ENCODE assay signal across 15 cellular contexts in genomic region chr18:36402765-36403396, GRCh38.
DNase-seq lines count a peak whose midpoint lies in the region; ATAC-seq and TF ChIP-seq lines count a peak whose summit lies in the region.
"Had no signal": no experiment of that assay in that cellular context is flagged by ENCODE, and none has a peak within 500 bp of the region (broad histone marks: within the 10 kb centered on the region; RNA-seq: fewer than 3 reads in every experiment).

No MANE protein-coding gene starts in this region.

- ATAC-seq in DND-41 (ENCODE audit: insufficient read depth, low read depth) (peak; percentile 48; the same call in 1 of the 3 replicates), GM21360 (IDR thresholded peaks at IDR 0.05; ENCODE audit: unreplicated experiment) (no peak), HG03457 (IDR thresholded peaks at IDR 0.05; ENCODE audit: unreplicated experiment) (no peak), upper lobe of right lung (no peak)
- ATAC-seq: activated CD4-positive, CD25-positive, alpha-beta regulatory T cell treated with anti-CD3 and anti-CD28 coated beads, Interleukin-2, amount 50 U/mL, for 24 hours; activated T-cell treated with anti-CD3 and anti-CD28 coated beads, Interleukin-2, amount 50 U/mL, for 72 hours had no signal

- H2BK5ac ChIP-seq in trophoblast cell (ENCODE audit: low read depth, low read length, poor library complexity): no peak overlapping the region

- H3K4me3 ChIP-seq in DND-41 (ENCODE audit: low read depth in 1 of 2, low read length in 2 of 2) (no peak overlapping the region), trophoblast cell (ENCODE audit: low read depth, low read length) (no peak overlapping the region), upper lobe of right lung (no peak overlapping the region)
- H3K4me3 ChIP-seq: SJCRH30 had no signal

- H4K8ac ChIP-seq in trophoblast cell (ENCODE audit: low read depth, low read length): no peak overlapping the region

- H3K18ac ChIP-seq in trophoblast cell (ENCODE audit: low read length): peak overlapping the region; percentile 15

- H3K79me1 ChIP-seq in trophoblast cell (ENCODE audit: low read length): no peaks in the 10 kb centered on the region

- H3K9ac ChIP-seq in DND-41 (ENCODE audit: low read depth, low read length) (no peak overlapping the region), trophoblast cell (ENCODE audit: low read length) (no peak overlapping the region)

- no peak overlapping the region for H2AK5ac ChIP-seq in trophoblast cell (ENCODE audit: low read length)

- no peak overlapping the region for H4K91ac ChIP-seq in trophoblast cell (ENCODE audit: low read depth, low read length)

- H3K4me1 ChIP-seq in DND-41 (ENCODE audit: insufficient read depth, low read length): no peaks in the 10 kb centered on the region
- peaks cover 22 to 26% of the 10 kb centered on the region in 2 experiments for H3K4me1 ChIP-seq in trophoblast cell (ENCODE audit: control insufficient read depth in 1 of 2, insufficient read depth in 2 of 2, low read length in 2 of 2)
- no peaks in the 10 kb centered on the region for H3K4me1 ChIP-seq in upper lobe of right lung
- H3K4me1 ChIP-seq: SJCRH30 had no signal

- intact Hi-C loops in upper lobe of right lung (cut with DNase I): no loop called here

- no peak overlapping the region for H4K12ac ChIP-seq in trophoblast cell (ENCODE audit: low read depth, low read length)

- H3K27me3 ChIP-seq in DND-41 (ENCODE audit: insufficient read depth, low read length, poor library complexity): no peaks in the 10 kb centered on the region
- H3K27me3 ChIP-seq in trophoblast cell (ENCODE audit: insufficient read depth, low read length): no peaks in the 10 kb centered on the region
- H3K27me3 ChIP-seq in upper lobe of right lung: no peaks in the 10 kb centered on the region
- H3K27me3 ChIP-seq: SJCRH30 had no signal

- H3K79me2 ChIP-seq in DND-41 (ENCODE audit: insufficient read depth, low read length): no peaks in the 10 kb centered on the region
- H3K79me2 ChIP-seq in trophoblast cell (ENCODE audit: control insufficient read depth, insufficient read depth, low read length, poor library complexity): no peaks in the 10 kb centered on the region

- no peak for DNase-seq in DND-41
- DNase-seq in NAMALWA (ENCODE audit: low spot score): peak; percentile 9
- DNase-seq in fibroblast of the conjunctiva (ENCODE audit: low read depth): peak; percentile 73
- peak in 1 of 2 donors; percentile 28 for DNase-seq in trophoblast cell
- DNase-seq in HT-29 (ENCODE audit: low spot score): no peak
- no peak for DNase-seq in upper lobe of right lung
- DNase-seq: activated T-cell treated with anti-CD3 and anti-CD28 coated beads, Interleukin-2, amount 50 U/mL, for 72 hours; central memory CD4-positive, alpha-beta T cell; GDM1; Karpas-422; SJCRH30 had no signal

- H2BK120ac ChIP-seq in trophoblast cell (ENCODE audit: insufficient read depth, low read length, poor library complexity): no peak overlapping the region

- H3K9me3 ChIP-seq in DND-41 (ENCODE audit: insufficient read depth, low read length, severe bottlenecking) (no peaks in the 10 kb centered on the region), trophoblast cell (ENCODE audit: insufficient read depth, low read depth, low read length) (no peaks in the 10 kb centered on the region), upper lobe of right lung (no peaks in the 10 kb centered on the region)
- H3K9me3 ChIP-seq: SJCRH30 had no signal

- WGBS in trophoblast cell (ENCODE audit: extremely low coverage, insufficient coverage, insufficient read length): no CpG with 5 or more reads among the region's 8 CpGs

- H3K4ac ChIP-seq in trophoblast cell (ENCODE audit: low read depth, low read length): peak overlapping the region; percentile 6

- H3K14ac ChIP-seq in trophoblast cell (ENCODE audit: low read length): no peak overlapping the region

- H2AFZ ChIP-seq in DND-41 (ENCODE audit: low read depth, low read length) (no peak overlapping the region), trophoblast cell (ENCODE audit: insufficient read depth, low read length, poor library complexity) (no peak overlapping the region)

- no peaks in the 10 kb centered on the region for H3K36me3 ChIP-seq in DND-41 (ENCODE audit: insufficient read depth, low read length)
- peaks cover 0 to 2% of the 10 kb centered on the region in 2 experiments for H3K36me3 ChIP-seq in trophoblast cell (ENCODE audit: control insufficient read depth in 1 of 2, insufficient read depth in 2 of 2, low read length in 2 of 2)
- no peaks in the 10 kb centered on the region for H3K36me3 ChIP-seq in upper lobe of right lung
- H3K36me3 ChIP-seq: SJCRH30 had no signal

- H3K23ac ChIP-seq in trophoblast cell (ENCODE audit: low read length): no peak overlapping the region

- H3K4me2 ChIP-seq in DND-41 (ENCODE audit: insufficient read depth, low read length) (no peak overlapping the region), trophoblast cell (ENCODE audit: low read length) (no peak overlapping the region)

- no peak overlapping the region for H2BK12ac ChIP-seq in trophoblast cell (ENCODE audit: low read length)

- TF ChIP-seq CTCF in DND-41 (IDR thresholded peaks at IDR 0.05; ENCODE audit: borderline replicate concordance, extremely low read depth, low read length, poor library complexity, severe bottlenecking) (no peak), upper lobe of right lung (IDR thresholded peaks at IDR 0.05) (no peak)

- H3K27ac ChIP-seq in DND-41 (ENCODE audit: low read length) (no peak overlapping the region), trophoblast cell (ENCODE audit: low read depth, low read length) (no peak overlapping the region), upper lobe of right lung (no peak overlapping the region)
- H3K27ac ChIP-seq: C4-2B, SJCRH30 had no signal

- H4K20me1 ChIP-seq in DND-41 (ENCODE audit: insufficient read depth, low read length): no peaks in the 10 kb centered on the region

Comparison
In these comparisons a context has a peak if more than half of its experiments do, and no peak if none do; other contexts are left out.
1. DNase-seq: peak in NAMALWA (single experiment) and fibroblast of the conjunctiva (single experiment); none in DND-41 (single experiment), HT-29 (single experiment) and upper lobe of right lung (single experiment).